Comparison of ENCODE assay signal across 9 cellular contexts in genomic region chr9:127783111-127783621, GRCh38.
DNase-seq lines count a peak whose midpoint lies in the region; ATAC-seq and TF ChIP-seq lines count a peak whose summit lies in the region.
"Had no signal": no experiment of that assay in that cellular context is flagged by ENCODE, and none has a peak within 500 bp of the region (broad histone marks: within the 10 kb centered on the region; RNA-seq: fewer than 3 reads in every experiment).

No MANE protein-coding gene starts in this region.

- no peak for ATAC-seq in HG03469 (IDR thresholded peaks at IDR 0.05; ENCODE audit: unreplicated experiment)
- ATAC-seq in HG03280 (IDR thresholded peaks at IDR 0.05; ENCODE audit: unreplicated experiment) = no peak
- ATAC-seq: HCT116 had no signal

- peak; percentile 47 for DNase-seq in GM19240 (ENCODE audit: insufficient read length, low spot score)
- DNase-seq in activated CD4-positive, alpha-beta T cell treated with anti-CD3 and anti-CD28 coated beads, Interleukin-2, amount 50 U/mL, for 24 hours (ENCODE audit: low read depth in 1 of 2, low spot score in 1 of 2) = peak; percentile 31 to 49
- DNase-seq in erythroblast (lab: John Stamatoyannopoulos, UW) = peak; percentile 31 to 43
- DNase-seq in stimulated activated CD4-positive, alpha-beta T cell treated with anti-CD3 and anti-CD28 coated beads, Interleukin-4, amount 100 ng/mL, for 24 hours = peak; percentile 64
- no peak for DNase-seq in 8988T
- no peak for DNase-seq in DMS114 treated with DMSO at 0.1 percent for 48 hours (lab: John Stamatoyannopoulos, UW; ENCODE audit: unreplicated experiment)

- no peak for TF ChIP-seq POLR2A in erythroblast (IDR thresholded peaks at IDR 0.05; ENCODE audit: low read length)

Comparison
In these comparisons a context has a peak if more than half of its experiments do, and no peak if none do; other contexts are left out.
1. DNase-seq: peak in GM19240 (single experiment), activated CD4-positive, alpha-beta T cell treated with anti-CD3 and anti-CD28 coated beads, Interleukin-2, amount 50 U/mL, for 24 hours (2 of 2), erythroblast (2 of 2) and stimulated activated CD4-positive, alpha-beta T cell treated with anti-CD3 and anti-CD28 coated beads, Interleukin-4, amount 100 ng/mL, for 24 hours (single experiment); none in 8988T (single experiment) and DMS114 treated with DMSO at 0.1 percent for 48 hours (single experiment).